Comparison of ENCODE assay signal across 9 cellular contexts in genomic region chr1:160083968-160084770, GRCh38. TPM values are rescaled to one million over a fixed set of nuclear protein-coding genes. Genes with fewer than 3 reads are reported as not detected.
DNase-seq lines count a peak whose midpoint lies in the region; ATAC-seq and TF ChIP-seq lines count a peak whose summit lies in the region.
"Had no signal": no experiment of that assay in that cellular context is flagged by ENCODE, and none has a peak within 500 bp of the region (broad histone marks: within the 10 kb centered on the region; RNA-seq: fewer than 3 reads in every experiment).

No MANE protein-coding gene starts in this region.

- no peak overlapping the region for H3K56ac ChIP-seq in H9 (ENCODE audit: insufficient read length, low read depth, low read length)

- H3K9me3 Mint-ChIP-seq in CD4-positive, CD25-positive, alpha-beta regulatory T cell, result no peaks in the 10 kb centered on the region
- no peaks in the 10 kb centered on the region; a peak in 1 of 5 replicates for H3K9me3 Mint-ChIP-seq in H9

- H3K79me2 ChIP-seq in H9 (ENCODE audit: insufficient read depth, low read length) (no peaks in the 10 kb centered on the region), osteoblast (ENCODE audit: insufficient read depth, low read length) (no peaks in the 10 kb centered on the region)

- H3K4me3 ChIP-seq in CD4-positive, CD25-positive, alpha-beta regulatory T cell (ENCODE audit: low read depth, low read length), result peak overlapping the region; percentile 24
- H3K4me3 ChIP-seq in foreskin fibroblast (ENCODE audit: low read depth in 1 of 2, low read length in 2 of 2) (no peak overlapping the region), osteoblast (ENCODE audit: insufficient read depth, low read length) (no peak overlapping the region), thymus (ENCODE audit: low read length) (peak overlapping the region; percentile 49)
- H3K4me3 ChIP-seq: HAP-1 had no signal

- H3K4me2 ChIP-seq in H9 (ENCODE audit: insufficient read depth, insufficient read length, low read length) (peak overlapping the region; percentile 3), osteoblast (ENCODE audit: insufficient read depth, low read length) (no peak overlapping the region)

- H3K36me3 ChIP-seq in CD4-positive, CD25-positive, alpha-beta regulatory T cell (ENCODE audit: control insufficient read depth, insufficient read depth, low read length), result peaks cover 16% of the 10 kb centered on the region
- H3K36me3 ChIP-seq in osteoblast (ENCODE audit: insufficient read depth, low read length) (no peaks in the 10 kb centered on the region), thymus (ENCODE audit: control insufficient read depth, insufficient read depth) (peaks cover 18% of the 10 kb centered on the region)
- H3K36me3 ChIP-seq: HAP-1 had no signal

- peaks cover 0 to 27% (median 10%) of the 10 kb centered on the region in 4 donors for H3K4me1 Mint-ChIP-seq in CD4-positive, CD25-positive, alpha-beta regulatory T cell
- peaks cover 9 to 10% of the 10 kb centered on the region in 2 experiments for H3K4me1 Mint-ChIP-seq in H9

- no peaks in the 10 kb centered on the region for H3K79me1 ChIP-seq in H9 (ENCODE audit: insufficient read depth, low read depth, low read length, poor library complexity, severe bottlenecking)

- no peak overlapping the region for H4K8ac ChIP-seq in H9 (replicated peaks; ENCODE audit: insufficient read length, low read depth, low read length)

- H3K4me1 ChIP-seq in CD4-positive, CD25-positive, alpha-beta regulatory T cell (ENCODE audit: control insufficient read depth, insufficient read depth, low read length, poor library complexity, severe bottlenecking), result peaks cover 11% of the 10 kb centered on the region
- H3K4me1 ChIP-seq in H9 (ENCODE audit: insufficient read depth, low read length) (no peaks in the 10 kb centered on the region; the same call in 1 of the 2 replicates), osteoblast (ENCODE audit: insufficient read depth, low read length) (peaks cover 4% of the 10 kb centered on the region), thymus (ENCODE audit: control insufficient read depth, insufficient read depth, low read length) (peaks cover 3% of the 10 kb centered on the region)
- H3K4me1 ChIP-seq: HAP-1 had no signal

- H3K9ac ChIP-seq in H9 (ENCODE audit: extremely low read depth, insufficient read length, low read length), result no peak overlapping the region

- H3T11ph ChIP-seq in H9 (ENCODE audit: low read length), result no peak overlapping the region

- H2BK120ac ChIP-seq in H9 (ENCODE audit: low read depth, low read length, poor library complexity, severe bottlenecking), result no peak overlapping the region

- peak overlapping the region in 2 of 3 donors; percentile 43 to 67 for H3K27ac Mint-ChIP-seq in CD4-positive, CD25-positive, alpha-beta regulatory T cell
- peak overlapping the region in 1 of 3 experiments; percentile 39; a peak in 1 of 7 replicates for H3K27ac Mint-ChIP-seq in H9

- no CpG with 5 or more reads among the region's 96 CpGs for WGBS in H9 (ENCODE audit: extremely low coverage, insufficient read length, low lambda C conversion rate)
- 25% methylated on average over 96 of the region's 96 CpGs for WGBS in thymus

- TF ChIP-seq CTCF in H9 (conservative IDR thresholded peaks at IDR 0.05), result peak; percentile 92
- TF ChIP-seq CTCF in foreskin fibroblast (IDR thresholded peaks at IDR 0.05; ENCODE audit: low read depth, low read length), result peak; percentile 43
- peak; percentile 38 for TF ChIP-seq CTCF in osteoblast (IDR thresholded peaks at IDR 0.05; ENCODE audit: extremely low read depth, low read depth, low read length)

- H2BK5ac ChIP-seq in H9 (ENCODE audit: insufficient read length, low read length), result no peak overlapping the region

- peak; percentile 69 to 84 for ATAC-seq in CD4-positive, CD25-positive, alpha-beta regulatory T cell (ENCODE audit: low read depth in 2 of 2)
- no peak for ATAC-seq in GM19328 (IDR thresholded peaks at IDR 0.05; ENCODE audit: unreplicated experiment)

- H2BK15ac ChIP-seq in H9 (ENCODE audit: low read depth, low read length), result no peak overlapping the region

- no peak overlapping the region for H4K91ac ChIP-seq in H9 (ENCODE audit: insufficient read length, low read depth, low read length)

- H4K20me1 ChIP-seq in H9 (ENCODE audit: control insufficient read depth, insufficient read depth, insufficient read length) (no peaks in the 10 kb centered on the region), osteoblast (ENCODE audit: insufficient read depth, low read length) (no peaks in the 10 kb centered on the region)

- H4K5ac ChIP-seq in H9 (ENCODE audit: insufficient read length, low read depth, low read length), result no peak overlapping the region

- H3K4me3 Mint-ChIP-seq in CD4-positive, CD25-positive, alpha-beta regulatory T cell, result peak overlapping the region; percentile 25 to 77 (median 66)
- H3K4me3 Mint-ChIP-seq in H9, result peak overlapping the region; percentile 23 to 46; a peak in 3 of 5 replicates

- no peak overlapping the region for H3K4ac ChIP-seq in H9 (ENCODE audit: low read depth, low read length)

- H3K9me3 ChIP-seq in CD4-positive, CD25-positive, alpha-beta regulatory T cell (ENCODE audit: control insufficient read depth in 2 of 2, low read length in 2 of 2), result no peaks in the 10 kb centered on the region
- H3K9me3 ChIP-seq in H9 (ENCODE audit: control insufficient read depth, low read depth, low read length), result no peaks in the 10 kb centered on the region
- H3K9me3 ChIP-seq in osteoblast (ENCODE audit: low read depth, low read length), result no peaks in the 10 kb centered on the region
- H3K9me3 ChIP-seq in thymus (ENCODE audit: control insufficient read depth), result no peaks in the 10 kb centered on the region
- H3K9me3 ChIP-seq: HAP-1 had no signal

- H3K23ac ChIP-seq in H9 (ENCODE audit: insufficient read length, low read depth, low read length), result no peak overlapping the region

- H3K27me3 ChIP-seq in CD4-positive, CD25-positive, alpha-beta regulatory T cell (ENCODE audit: control insufficient read depth, insufficient read depth, low read length), result peaks cover 27% of the 10 kb centered on the region
- H3K27me3 ChIP-seq in H9 (ENCODE audit: insufficient read depth, low read length) (peaks cover 7% of the 10 kb centered on the region; the same call in 1 of the 2 replicates), osteoblast (ENCODE audit: insufficient read depth, low read length) (peaks cover 52% of the 10 kb centered on the region), thymus (ENCODE audit: control insufficient read depth, insufficient read depth) (peaks cover 19% of the 10 kb centered on the region)

- H2BK12ac ChIP-seq in H9 (ENCODE audit: insufficient read length, low read depth, low read length), result no peak overlapping the region

- H3K27me3 Mint-ChIP-seq in CD4-positive, CD25-positive, alpha-beta regulatory T cell, result peaks cover 43% of the 10 kb centered on the region
- peaks cover 69% of the 10 kb centered on the region for H3K27me3 Mint-ChIP-seq in H9 (ENCODE audit: low read depth)

- peak overlapping the region; percentile 1 for H3K18ac ChIP-seq in H9 (ENCODE audit: insufficient read length, low read depth, low read length)

- no peak overlapping the region for H3K14ac ChIP-seq in H9 (ENCODE audit: insufficient read depth, low read length)

- no peak overlapping the region for H2AK5ac ChIP-seq in H9 (ENCODE audit: insufficient read length, low read length)

- no peak overlapping the region for H3K27ac ChIP-seq in CD4-positive, CD25-positive, alpha-beta regulatory T cell (ENCODE audit: insufficient read depth, low read length, poor library complexity, severe bottlenecking)
- no peak overlapping the region for H3K27ac ChIP-seq in H9 (ENCODE audit: insufficient read length, low read depth, low read length)
- no peak overlapping the region for H3K27ac ChIP-seq in osteoblast (ENCODE audit: low read depth, low read length)
- no peak overlapping the region for H3K27ac ChIP-seq in thymus (ENCODE audit: low read depth)

- H2BK20ac ChIP-seq in H9 (ENCODE audit: low read depth, low read length, poor library complexity, severe bottlenecking), result no peak overlapping the region

- H3K36me3 Mint-ChIP-seq in CD4-positive, CD25-positive, alpha-beta regulatory T cell, result peaks cover 30% of the 10 kb centered on the region
- peaks cover 4 to 21% (median 6%) of the 10 kb centered on the region in 3 experiments; a peak in 5 of 7 replicates for H3K36me3 Mint-ChIP-seq in H9 (ENCODE audit: insufficient read depth in 1 of 3, low read depth in 3 of 3)

- peak; percentile 64 to 80 (median 73) for DNase-seq in CD4-positive, CD25-positive, alpha-beta regulatory T cell
- DNase-seq in H9 (peak; percentile 92), NCI-H748 (lab: John Stamatoyannopoulos, UW; ENCODE audit: unreplicated experiment) (peak; percentile 94), foreskin fibroblast (peak in 1 of 2 donors; percentile 53), osteoblast (ENCODE audit: insufficient read length, low spot score, missing footprints) (peak; percentile 82)
- peak; percentile 68 for DNase-seq in activated effector memory CD4-positive, alpha-beta T cell treated with Interleukin-2 at 50 U/mL for 16 hours

- H3K23me2 ChIP-seq in H9 (ENCODE audit: insufficient read length, low read depth, low read length, poor library complexity, severe bottlenecking), result no peaks in the 10 kb centered on the region

- H2AFZ ChIP-seq in H9 (ENCODE audit: low read length) (no peak overlapping the region), osteoblast (ENCODE audit: low read length) (peak overlapping the region; percentile 22)

RNA-seq across cellular contexts. Expression of gene KCNJ9, which starts 2.8 kb away (rescaled TPM):
- total RNA-seq in CD4-positive, CD25-positive, alpha-beta regulatory T cell, result not detected
- under 1 TPM in 2 of 4 donors, not detected in 2; 0.05 to 0.25 TPM for polyA plus RNA-seq in CD4-positive, CD25-positive, alpha-beta regulatory T cell
- total RNA-seq in H9 (2021) (0.09 TPM in 2 replicates), osteoblast (not detected in 2 replicates)
- polyA plus RNA-seq in thymus, result 0.09 TPM

RNA-seq across cellular contexts. Expression of gene KCNJ10, which starts 14.2 kb away (rescaled TPM):
- not detected for total RNA-seq in CD4-positive, CD25-positive, alpha-beta regulatory T cell
- not detected for polyA plus RNA-seq in CD4-positive, CD25-positive, alpha-beta regulatory T cell
- 0.42 and 0.44 TPM in 2 replicates for total RNA-seq in H9 (2021)
- not detected in 2 replicates for total RNA-seq in osteoblast
- 0.27 TPM for polyA plus RNA-seq in thymus

RNA-seq across cellular contexts. Expression of gene IGSF8, which starts 14.2 kb away (rescaled TPM):
- 33.9 TPM for total RNA-seq in CD4-positive, CD25-positive, alpha-beta regulatory T cell
- polyA plus RNA-seq in CD4-positive, CD25-positive, alpha-beta regulatory T cell, result 10 to 100 TPM; 39.2 to 45.5 (median 43.0) TPM
- 56.2 and 57.4 TPM in 2 replicates for total RNA-seq in H9 (2021)
- total RNA-seq in osteoblast, result 18.0 and 19.9 TPM in 2 replicates
- polyA plus RNA-seq in thymus, result 22.3 TPM

RNA-seq across cellular contexts. Expression of gene ATP1A2, which starts 31.4 kb away (rescaled TPM):
- not detected for total RNA-seq in CD4-positive, CD25-positive, alpha-beta regulatory T cell
- not detected for polyA plus RNA-seq in CD4-positive, CD25-positive, alpha-beta regulatory T cell
- total RNA-seq in H9 (2021) (3.0 and 4.6 TPM in 2 replicates), osteoblast (0.72 and 1.2 TPM in 2 replicates)
- 1.3 TPM for polyA plus RNA-seq in thymus

RNA-seq across cellular contexts. Expression of gene PIGM, which starts 52.4 kb away (rescaled TPM):
- 3.6 TPM for total RNA-seq in CD4-positive, CD25-positive, alpha-beta regulatory T cell
- polyA plus RNA-seq in CD4-positive, CD25-positive, alpha-beta regulatory T cell, result 1 to 10 TPM; 4.3 to 5.5 (median 4.7) TPM
- total RNA-seq in H9 (2021) (5.9 and 6.2 TPM in 2 replicates), osteoblast (7.2 and 7.4 TPM in 2 replicates)
- 5.7 TPM for polyA plus RNA-seq in thymus

Comparison
In these comparisons a context has a peak if more than half of its experiments do, and no peak if none do; other contexts are left out.
1. H3K4me3 ChIP-seq: peak in CD4-positive, CD25-positive, alpha-beta regulatory T cell (single experiment) and thymus (single experiment); none in foreskin fibroblast (0 of 2) and osteoblast (single experiment).
2. CTCF ChIP-seq: peak in every context shown above with its lines; median percentile 92 in H9; 43 in foreskin fibroblast; 38 in osteoblast.